In the genomic region with DNA sequence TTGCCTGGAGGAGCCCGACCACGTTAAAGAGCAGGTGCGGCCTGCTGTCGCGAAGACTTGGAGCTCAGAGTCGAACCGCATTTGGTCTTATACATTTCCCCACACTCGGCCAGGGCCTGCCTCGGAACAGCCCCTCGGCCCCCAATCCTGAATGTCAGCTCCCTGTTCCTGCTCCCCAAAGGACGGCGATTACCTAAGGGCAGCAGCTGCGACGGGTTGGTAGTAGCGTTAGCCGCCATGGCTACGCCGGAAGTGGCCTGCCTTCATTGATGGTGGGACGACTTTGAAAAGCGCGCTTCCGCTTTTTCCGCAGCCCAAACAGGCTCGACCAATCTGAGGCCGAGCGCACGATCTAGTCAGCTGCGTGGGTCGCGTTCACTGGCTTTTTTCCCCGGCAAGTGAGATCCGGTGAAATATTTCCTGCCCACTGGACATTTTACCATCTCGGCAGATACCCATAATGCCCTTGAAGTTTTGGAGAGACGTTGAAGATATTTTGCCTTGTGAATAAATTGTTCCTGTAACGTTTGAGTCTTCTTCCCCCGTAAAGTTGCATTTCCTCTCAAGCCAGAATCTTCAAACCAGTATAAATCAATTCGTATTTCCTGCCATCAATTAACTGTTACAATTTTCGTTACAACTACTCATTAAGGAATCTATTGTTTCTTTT, we compare ENCODE assay signal across 8 cellular contexts. TPM values are rescaled to one million over a fixed set of nuclear protein-coding genes. Genes with fewer than 3 reads are reported as not detected.
DNase-seq lines count a peak whose midpoint lies in the region; ATAC-seq, FAIRE-seq and TF ChIP-seq lines count a peak whose summit lies in the region.

Gene LSM5 (minus strand): TSS at position 254 of the 670 bp plus-strand sequence. CDS start 15 bp downstream, at position 239.

- FAIRE-seq in islet of Langerhans (lab: Jason Lieb, UNC) = peak; percentile 92

- no peaks in the 10 kb centered on the region for H3K27me3 Mint-ChIP-seq in activated B cell treated with CpG ODN at 0.5 μM for 24 hours

- TF ChIP-seq POLR2A in GM18951 (IDR thresholded peaks at IDR 0.05; ENCODE audit: extremely low read depth, insufficient read depth, insufficient read length) = peak; percentile 75

- in situ Hi-C loops in GM18951 (cut with MboI; ENCODE audit: low sequenced_read_pairs, unreplicated experiment) = no loop called here

- peak within 1 kb of the TSS; percentile 95 for H3K27ac ChIP-seq in caudate nucleus (ENCODE audit: low read depth, low read length)

- peaks cover 24% of the 10 kb centered on the region for H3K4me1 Mint-ChIP-seq in activated B cell treated with CpG ODN at 0.5 μM for 24 hours

- H3K36me3 Mint-ChIP-seq in activated B cell treated with CpG ODN at 0.5 μM for 24 hours (ENCODE audit: low read depth) = peaks cover 40% of the 10 kb centered on the region

- CTCF ChIA-PET in AG04449 (lab: Yijun Ruan, JAX) (interaction anchor here (1.3 to 3.0 kb wide), 4 partner anchors 11 to 280 kb away, joined by 4 to 33 read pairs (median 10); no protein-coding TSS in a partner anchor), activated B cell treated with CpG ODN at 0.5 μM for 24 hours (lab: Charles Lee) (interaction anchor here (1.0 kb wide), 1 partner anchor 84 kb away, joined by 3 read pairs; no protein-coding TSS in a partner anchor)

- no peak for TF ChIP-seq CTCF in AG04449 (IDR thresholded peaks at IDR 0.05; ENCODE audit: insufficient read depth, low read length, missing control alignments)
- TF ChIP-seq CTCF in activated B cell treated with CpG ODN at 0.5 μM for 24 hours (IDR thresholded peaks at IDR 0.05) = no peak

- peak within 1 kb of the TSS; percentile 95 for H3K4me3 Mint-ChIP-seq in activated B cell treated with CpG ODN at 0.5 μM for 24 hours

- intact Hi-C loops in activated B cell treated with CpG ODN at 0.5 μM for 24 hours (cut with micrococcal nuclease) = loop anchor here (1.0 to 10.0 kb wide), 6 partner anchors 61 to 1895 kb away; partner anchors contain the start of genes BBS9, GARS1 and RP9

- H3K4me3 ChIP-seq in AG04449 (ENCODE audit: low read depth, low read length) = peak within 1 kb of the TSS; percentile 87

- DNase-seq in AG04449 (ENCODE audit: low read depth, low spot score) = no peak
- peak; percentile 97 for DNase-seq in NCI-H345 (lab: John Stamatoyannopoulos, UW)
- DNase-seq in activated B cell treated with CpG ODN at 0.5 μM for 24 hours = peak; percentile 82
- peak; percentile 9 to 93 (median 83) for DNase-seq in caudate nucleus (lab: John Stamatoyannopoulos, UW)
- DNase-seq in stimulated activated CD4-positive, alpha-beta T cell treated with anti-CD3 and anti-CD28 coated beads, Interleukin-12 subunit alpha, Interleukin-12 subunit beta, amount 100 ng/mL, for 4 hours = peak; percentile 81

- H3K9me3 Mint-ChIP-seq in activated B cell treated with CpG ODN at 0.5 μM for 24 hours = no peaks in the 10 kb centered on the region

- ATAC-seq in HG03196 (IDR thresholded peaks at IDR 0.05; ENCODE audit: unreplicated experiment) (peak; percentile 90), activated B cell treated with CpG ODN at 0.5 μM for 24 hours (ENCODE audit: low read depth) (peak; percentile 60)

- POLR2A ChIA-PET in AG04449 (lab: Yijun Ruan, JAX) = no interaction called here
- POLR2A ChIA-PET in activated B cell treated with CpG ODN at 0.5 μM for 24 hours (lab: Charles Lee) = interaction anchor here (0.6 to 1.4 kb wide), 4 partner anchors 10 to 572 kb away, joined by 3 to 4 read pairs (median 3); partner anchors contain the start of genes KBTBD2 and NT5C3A

- peak within 1 kb of the TSS; percentile 93 for H3K27ac Mint-ChIP-seq in activated B cell treated with CpG ODN at 0.5 μM for 24 hours

RNA-seq across cellular contexts. Expression of gene LSM5, which starts in this region (rescaled TPM):
- total RNA-seq in activated B cell treated with CpG ODN at 0.5 μM for 24 hours = 47.1 and 53.3 TPM in 2 replicates
